25 cellular contexts compared by ENCODE assay signal in genomic region chr4:185660340-185660739, GRCh38.
DNase-seq lines count a peak whose midpoint lies in the region; ATAC-seq, FAIRE-seq and TF ChIP-seq lines count a peak whose summit lies in the region.
"Had no signal": no experiment of that assay in that cellular context is flagged by ENCODE, and none has a peak within 500 bp of the region (broad histone marks: within the 10 kb centered on the region; RNA-seq: fewer than 3 reads in every experiment).

No MANE protein-coding gene starts in this region.

- no peak for TF ChIP-seq POLR2A in transverse colon (IDR thresholded peaks at IDR 0.05)

- in situ Hi-C loops in transverse colon (cut with MboI; ENCODE audit: low pct_ligation_motif_present in 1 of 4, low pct_unique_long_range_greater_than_20kb in 1 of 4, low sequenced_read_pairs in 3 of 4) = no loop called here

- intact Hi-C loops in heart right ventricle (cut with DNase I) (no loop called here), cardiac septum (cut with DNase I) (no loop called here), right cardiac atrium (cut with DNase I) (no loop called here), Right ventricle myocardium inferior (cut with DNase I) (no loop called here), pancreas (cut with DNase I) (no loop called here), transverse colon (cut with DNase I; ENCODE audit: low total_unique reads) (no loop called here)

- no peak overlapping the region for H3K4me3 ChIP-seq in heart right ventricle
- H3K4me3 ChIP-seq in right cardiac atrium (ENCODE audit: low read length) = no peak overlapping the region
- H3K4me3 ChIP-seq in pancreas = no peak overlapping the region
- H3K4me3 ChIP-seq in transverse colon = no peak overlapping the region
- H3K4me3 ChIP-seq: A549; BLaER1 treated with 17β-estradiol and CSF1 and Interleukin-3, amounts not matched to agents 10 nM and 100 nM; GM23338 had no signal

- POLR2A ChIA-PET in GM10248 (lab: Yijun Ruan, JAX) = no interaction called here

- TF ChIP-seq EP300 in transverse colon (IDR thresholded peaks at IDR 0.05; ENCODE audit: low read depth) = peak; percentile 74

- FAIRE-seq in pancreas (lab: Jason Lieb, UNC) = peak; percentile 53
- FAIRE-seq: A549, GM19239 had no signal

- ATAC-seq in heart right ventricle (no peak), right cardiac atrium (no peak), Right ventricle myocardium inferior (no peak), pancreas (no peak), HG02623 (IDR thresholded peaks at IDR 0.05; ENCODE audit: unreplicated experiment) (no peak)
- ATAC-seq: A549, GM23338, HCT116 had no signal

- DNase-seq in heart right ventricle = no peak
- no peak for DNase-seq in cardiac septum (ENCODE audit: low spot score)
- no peak for DNase-seq in right cardiac atrium
- DNase-seq in Right ventricle myocardium inferior (ENCODE audit: missing footprints) = no peak
- no peak for DNase-seq in pancreas
- DNase-seq in transverse colon = no peak
- no peak for DNase-seq in GM10248 (ENCODE audit: extremely low spot score)
- DNase-seq: 8988T; ACHN; AML-193; BE2C; Calu3; CD4-positive, alpha-beta T cell; CD8-positive, alpha-beta memory T cell; COR-L47; DMS53; DMS79 treated with DMSO at 0.1 percent for 48 hours; GF-D8; H9 had no signal

- H3K4me1 ChIP-seq in heart right ventricle (peaks cover 4 to 70% (median 31%) of the 10 kb centered on the region in 9 donors), right cardiac atrium (ENCODE audit: control insufficient read depth, insufficient read depth, low read length) (peaks cover 5% of the 10 kb centered on the region), pancreas (peaks cover 0 to under 1% (median 0%) of the 10 kb centered on the region in 3 donors), transverse colon (no peaks in the 10 kb centered on the region)
- H3K4me1 ChIP-seq: A549; BE2C; BLaER1 treated with 17β-estradiol and CSF1 and Interleukin-3, amounts not matched to agents 10 nM and 100 nM had no signal

- peak overlapping the region in 6 of 10 donors; percentile 70 to 86 (median 78) for H3K27ac ChIP-seq in heart right ventricle
- H3K27ac ChIP-seq in right cardiac atrium (ENCODE audit: low read length) = peak overlapping the region; percentile 23
- no peak overlapping the region for H3K27ac ChIP-seq in pancreas
- peak overlapping the region in 3 of 4 donors; percentile 12 to 82 (median 31) for H3K27ac ChIP-seq in transverse colon
- H3K27ac ChIP-seq: A549; BLaER1 treated with 17β-estradiol and CSF1 and Interleukin-3, amounts not matched to agents 10 nM and 100 nM had no signal

- H3K9me3 ChIP-seq in heart right ventricle (no peaks in the 10 kb centered on the region), right cardiac atrium (ENCODE audit: control insufficient read depth, low read length) (no peaks in the 10 kb centered on the region), pancreas (no peaks in the 10 kb centered on the region), transverse colon (no peaks in the 10 kb centered on the region)
- H3K9me3 ChIP-seq: A549; BE2C; BLaER1 treated with 17β-estradiol and CSF1 and Interleukin-3, amounts not matched to agents 10 nM and 100 nM had no signal

- 75 to 79% methylated on average over 5 of the region's 5 CpGs for WGBS in heart right ventricle, 2 donors
- 82% methylated on average over 5 of the region's 5 CpGs for WGBS in right cardiac atrium
- WGBS in pancreas, 2 donors = 92 to 94% methylated on average over 5 of the region's 5 CpGs
- 67 to 77% methylated on average over 4 to 5 of the region's 5 CpGs for WGBS in transverse colon (ENCODE audit: low coverage in 1 of 2), 2 donors

- CTCF ChIA-PET in GM10248 (lab: Yijun Ruan, JAX) = interaction anchor here (1.2 kb wide), 1 partner anchor 20 kb away, joined by 3 read pairs; no protein-coding TSS in a partner anchor

- peaks cover 0 to 74% (median 12%) of the 10 kb centered on the region in 9 donors for H3K36me3 ChIP-seq in heart right ventricle
- peaks cover 3 to 65% (median 23%) of the 10 kb centered on the region in 3 donors for H3K36me3 ChIP-seq in pancreas
- H3K36me3 ChIP-seq in transverse colon = no peaks in the 10 kb centered on the region
- H3K36me3 ChIP-seq: BE2C; BLaER1 treated with 17β-estradiol and CSF1 and Interleukin-3, amounts not matched to agents 10 nM and 100 nM had no signal

- no peaks in the 10 kb centered on the region for H3K27me3 ChIP-seq in heart right ventricle
- H3K27me3 ChIP-seq in right cardiac atrium (ENCODE audit: control insufficient read depth, insufficient read depth) = no peaks in the 10 kb centered on the region
- no peaks in the 10 kb centered on the region for H3K27me3 ChIP-seq in pancreas
- H3K27me3 ChIP-seq in transverse colon = no peaks in the 10 kb centered on the region
- H3K27me3 ChIP-seq: BE2C; BLaER1 treated with 17β-estradiol and CSF1 and Interleukin-3, amounts not matched to agents 10 nM and 100 nM had no signal

- no peak for TF ChIP-seq CTCF in heart right ventricle (IDR thresholded peaks at IDR 0.05)
- TF ChIP-seq CTCF in pancreas (IDR thresholded peaks at IDR 0.05) = no peak
- no peak for TF ChIP-seq CTCF in transverse colon (IDR thresholded peaks at IDR 0.05)
- TF ChIP-seq CTCF in GM10248 (IDR thresholded peaks at IDR 0.05; ENCODE audit: control extremely low read depth, extremely low read depth, low read depth, missing control alignments) = no peak

Comparison
In these comparisons a context has a peak if more than half of its experiments do, and no peak if none do; other contexts are left out.
1. H3K27ac ChIP-seq: peak in heart right ventricle (6 of 10), right cardiac atrium (single experiment) and transverse colon (3 of 4); none in pancreas (0 of 4).